7 cellular contexts compared by ENCODE assay signal in the genomic region with DNA sequence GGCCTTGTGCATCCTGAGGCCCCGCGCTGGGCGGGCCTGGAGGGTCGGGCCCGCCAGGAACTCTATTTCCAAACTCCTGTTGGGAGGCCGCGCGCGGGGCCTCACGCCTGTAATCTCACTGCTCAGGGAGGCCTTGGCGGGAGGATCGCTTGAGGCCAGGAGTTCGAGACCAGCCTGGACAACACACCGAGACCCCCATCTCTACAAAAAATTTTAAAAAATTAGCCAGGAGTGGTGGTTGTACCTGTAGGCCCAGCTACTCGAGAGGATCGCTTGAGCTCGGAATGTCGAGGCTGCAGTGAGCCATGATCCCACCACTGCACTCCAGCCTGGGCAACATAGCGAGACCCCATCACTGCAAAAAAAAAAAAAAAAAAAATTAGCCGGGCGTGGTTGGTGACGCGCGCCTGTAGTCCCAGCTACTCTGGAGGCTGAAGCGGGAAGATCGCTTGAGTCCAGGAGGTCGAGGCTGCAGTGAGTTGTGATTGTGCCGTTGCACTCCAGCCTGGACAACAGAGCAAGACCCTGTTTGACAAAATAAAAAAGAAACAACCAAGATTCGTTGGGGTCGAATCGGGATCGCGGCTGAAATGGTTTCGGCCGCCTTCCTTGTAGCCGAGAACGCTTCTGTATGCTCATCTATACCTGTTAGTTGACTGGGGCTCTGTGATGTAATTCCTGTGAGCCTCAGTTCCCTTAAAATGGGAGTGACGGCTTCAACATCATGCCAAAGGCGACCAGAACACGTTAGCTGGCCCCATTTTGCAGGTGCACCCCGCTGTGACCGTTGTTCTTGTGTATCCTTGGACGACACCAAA. TPM values are rescaled to one million over a fixed set of nuclear protein-coding genes. Genes with fewer than 3 reads are reported as not detected.
DNase-seq lines count a peak whose midpoint lies in the region; ATAC-seq lines count a peak whose summit lies in the region.

No MANE protein-coding gene starts in this region.

- H3K27me3 ChIP-seq in HUES48 (ENCODE audit: control insufficient read depth, insufficient read depth, low read length), result no peaks in the 10 kb centered on the region
- H3K27me3 ChIP-seq in iPS-18a (ENCODE audit: control insufficient read depth, insufficient read depth, low read length), result no peaks in the 10 kb centered on the region
- H3K27me3 ChIP-seq in subcutaneous abdominal adipose tissue (ENCODE audit: control insufficient read depth in 5 of 5, insufficient read depth in 4 of 5, low read length in 5 of 5), result no peaks in the 10 kb centered on the region

- H3K27ac ChIP-seq in HUES48 (ENCODE audit: low read depth, low read length) (peak overlapping the region; percentile 98), iPS-18a (ENCODE audit: low read length) (peak overlapping the region; percentile 76), subcutaneous abdominal adipose tissue (ENCODE audit: low read depth, low read length) (peak overlapping the region; percentile 99)

- H3K36me3 Mint-ChIP-seq in activated naive CD4-positive, alpha-beta T cell treated with anti-CD3 and anti-CD28 coated beads, Interleukin-2, amount 50 U/mL, for 72 hours, result peaks cover 42 to 44% of the 10 kb centered on the region in 2 donors

- H3K27ac Mint-ChIP-seq in activated naive CD4-positive, alpha-beta T cell treated with anti-CD3 and anti-CD28 coated beads, Interleukin-2, amount 50 U/mL, for 72 hours, result peak overlapping the region; percentile 85 to 92

- H3K4me3 ChIP-seq in HUES48 (ENCODE audit: low read depth, low read length), result peak overlapping the region; percentile 94
- H3K4me3 ChIP-seq in iPS-18a (ENCODE audit: low read length), result peak overlapping the region; percentile 90
- peak overlapping the region; percentile 74 to 79 (median 76) for H3K4me3 ChIP-seq in subcutaneous abdominal adipose tissue (ENCODE audit: low read depth in 1 of 5, low read length in 5 of 5)

- H3K9me3 ChIP-seq in HUES48 (ENCODE audit: control insufficient read depth, insufficient read depth, low read length) (no peaks in the 10 kb centered on the region), iPS-18a (ENCODE audit: control insufficient read depth, low read depth, low read length) (no peaks in the 10 kb centered on the region), subcutaneous abdominal adipose tissue (ENCODE audit: control insufficient read depth in 5 of 5, low read length in 5 of 5) (no peaks in the 10 kb centered on the region)

- H3K9ac ChIP-seq in HUES48 (ENCODE audit: low read depth, low read length) (peak overlapping the region; percentile 97), iPS-18a (ENCODE audit: low read length) (peak overlapping the region; percentile 91), subcutaneous abdominal adipose tissue (ENCODE audit: low read length in 5 of 5) (peak overlapping the region in 4 of 5 donors; percentile 89 to 96 (median 95))

- H3K4me1 ChIP-seq in HUES48 (ENCODE audit: control insufficient read depth, insufficient read depth, low read length) (peaks cover 35% of the 10 kb centered on the region), iPS-18a (ENCODE audit: control insufficient read depth, low read depth, low read length) (peaks cover 23% of the 10 kb centered on the region), subcutaneous abdominal adipose tissue (ENCODE audit: control insufficient read depth in 5 of 5, insufficient read depth in 5 of 5, low read length in 5 of 5) (peaks cover 11 to 76% (median 60%) of the 10 kb centered on the region in 5 donors)

- no peaks in the 10 kb centered on the region for H3K9me3 Mint-ChIP-seq in activated naive CD4-positive, alpha-beta T cell treated with anti-CD3 and anti-CD28 coated beads, Interleukin-2, amount 50 U/mL, for 72 hours

- ATAC-seq in activated naive CD4-positive, alpha-beta T cell treated with anti-CD3 and anti-CD28 coated beads, Interleukin-2, amount 50 U/mL, for 72 hours, result no peak

- DNase-seq in activated naive CD4-positive, alpha-beta T cell treated with anti-CD3 and anti-CD28 coated beads, Interleukin-2, amount 50 U/mL, for 72 hours (ENCODE audit: low spot score in 2 of 2), result no peak
- no peak for DNase-seq in NCI-H1417 (lab: John Stamatoyannopoulos, UW)
- no peak for DNase-seq in SK-N-DZ (ENCODE audit: low spot score)
- no peak for DNase-seq in stimulated activated naive CD4-positive, alpha-beta T cell treated with Interleukin-2 at 50 U/mL for 16 hours (lab: John Stamatoyannopoulos, UW)

- peaks cover 38% of the 10 kb centered on the region for H3K36me3 ChIP-seq in HUES48 (ENCODE audit: control insufficient read depth, insufficient read depth, low read length)
- peaks cover 16% of the 10 kb centered on the region for H3K36me3 ChIP-seq in iPS-18a (ENCODE audit: control insufficient read depth, low read depth, low read length)
- H3K36me3 ChIP-seq in subcutaneous abdominal adipose tissue (ENCODE audit: control insufficient read depth in 5 of 5, insufficient read depth in 5 of 5, low read length in 5 of 5), result peaks cover 0 to 26% (median 21%) of the 10 kb centered on the region in 5 donors

RNA-seq across cellular contexts. Expression of gene SF3A2, which starts 0.6 kb away (rescaled TPM):
- total RNA-seq in activated naive CD4-positive, alpha-beta T cell treated with anti-CD3 and anti-CD28 coated beads, Interleukin-2, amount 50 U/mL, for 72 hours, result 100 to 1,000 TPM; 145 to 154 TPM
- 29.1 and 36.1 TPM in 2 replicates for polyA plus RNA-seq in SK-N-DZ (2014; cell fraction: cytosol; rRNA removed)
- polyA plus RNA-seq in SK-N-DZ (2014; cell fraction: nucleus; rRNA removed), result 112 and 117 TPM in 2 replicates

RNA-seq across cellular contexts. Expression of gene PLEKHJ1, which starts 1.1 kb away (rescaled TPM):
- total RNA-seq in activated naive CD4-positive, alpha-beta T cell treated with anti-CD3 and anti-CD28 coated beads, Interleukin-2, amount 50 U/mL, for 72 hours, result 10 to 100 TPM; 41.9 to 69.9 TPM
- 149 TPM in 2 replicates for polyA plus RNA-seq in SK-N-DZ (2014; cell fraction: cytosol; rRNA removed)
- 161 and 205 TPM in 2 replicates for polyA plus RNA-seq in SK-N-DZ (2014; cell fraction: nucleus; rRNA removed)

RNA-seq across cellular contexts. Expression of gene AMH, which starts 11.9 kb away (rescaled TPM):
- 1 to 10 TPM; 1.9 to 2.9 TPM for total RNA-seq in activated naive CD4-positive, alpha-beta T cell treated with anti-CD3 and anti-CD28 coated beads, Interleukin-2, amount 50 U/mL, for 72 hours
- 11.5 and 13.5 TPM in 2 replicates for polyA plus RNA-seq in SK-N-DZ (2014; cell fraction: cytosol; rRNA removed)
- polyA plus RNA-seq in SK-N-DZ (2014; cell fraction: nucleus; rRNA removed), result 285 and 416 TPM in 2 replicates

RNA-seq across cellular contexts. Expression of gene JSRP1, which starts 19.0 kb away (rescaled TPM):
- under 1 TPM; 0.39 to 0.56 TPM for total RNA-seq in activated naive CD4-positive, alpha-beta T cell treated with anti-CD3 and anti-CD28 coated beads, Interleukin-2, amount 50 U/mL, for 72 hours
- polyA plus RNA-seq in SK-N-DZ (2014; cell fraction: cytosol; rRNA removed), result 8.7 and 19.3 TPM in 2 replicates
- 9.6 and 14.3 TPM in 2 replicates for polyA plus RNA-seq in SK-N-DZ (2014; cell fraction: nucleus; rRNA removed)

RNA-seq across cellular contexts. Expression of gene PEAK3, which starts 44.7 kb away (rescaled TPM):
- not detected for total RNA-seq in activated naive CD4-positive, alpha-beta T cell treated with anti-CD3 and anti-CD28 coated beads, Interleukin-2, amount 50 U/mL, for 72 hours
- polyA plus RNA-seq in SK-N-DZ (2014; cell fraction: cytosol; rRNA removed), result not detected in 2 replicates
- polyA plus RNA-seq in SK-N-DZ (2014; cell fraction: nucleus; rRNA removed), result not detected in 2 replicates
